Comparison of ENCODE assay signal across 1 cellular context in genomic region chr12:6952121-6952859, GRCh38.
TF ChIP-seq lines count a peak whose summit lies in the region.

No MANE protein-coding gene starts in this region.

TF ChIP-seq in SK-N-SH treated with all-trans-retinoic acid at 6 μM for 48 hours, 23 proteins besides CTCF, POLR2A, EP300 and RAD21 (continued from another document):
- TF ChIP-seq, protein P1, sequence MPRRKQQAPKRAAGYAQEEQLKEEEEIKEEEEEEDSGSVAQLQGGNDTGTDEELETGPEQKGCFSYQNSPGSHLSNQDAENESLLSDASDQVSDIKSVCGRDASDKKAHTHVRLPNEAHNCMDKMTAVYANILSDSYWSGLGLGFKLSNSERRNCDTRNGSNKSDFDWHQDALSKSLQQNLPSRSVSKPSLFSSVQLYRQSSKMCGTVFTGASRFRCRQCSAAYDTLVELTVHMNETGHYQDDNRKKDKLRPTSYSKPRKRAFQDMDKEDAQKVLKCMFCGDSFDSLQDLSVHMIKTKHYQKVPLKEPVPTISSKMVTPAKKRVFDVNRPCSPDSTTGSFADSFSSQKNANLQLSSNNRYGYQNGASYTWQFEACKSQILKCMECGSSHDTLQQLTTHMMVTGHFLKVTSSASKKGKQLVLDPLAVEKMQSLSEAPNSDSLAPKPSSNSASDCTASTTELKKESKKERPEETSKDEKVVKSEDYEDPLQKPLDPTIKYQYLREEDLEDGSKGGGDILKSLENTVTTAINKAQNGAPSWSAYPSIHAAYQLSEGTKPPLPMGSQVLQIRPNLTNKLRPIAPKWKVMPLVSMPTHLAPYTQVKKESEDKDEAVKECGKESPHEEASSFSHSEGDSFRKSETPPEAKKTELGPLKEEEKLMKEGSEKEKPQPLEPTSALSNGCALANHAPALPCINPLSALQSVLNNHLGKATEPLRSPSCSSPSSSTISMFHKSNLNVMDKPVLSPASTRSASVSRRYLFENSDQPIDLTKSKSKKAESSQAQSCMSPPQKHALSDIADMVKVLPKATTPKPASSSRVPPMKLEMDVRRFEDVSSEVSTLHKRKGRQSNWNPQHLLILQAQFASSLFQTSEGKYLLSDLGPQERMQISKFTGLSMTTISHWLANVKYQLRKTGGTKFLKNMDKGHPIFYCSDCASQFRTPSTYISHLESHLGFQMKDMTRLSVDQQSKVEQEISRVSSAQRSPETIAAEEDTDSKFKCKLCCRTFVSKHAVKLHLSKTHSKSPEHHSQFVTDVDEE (CRISPR knock-in tag; IDR thresholded peaks at IDR 0.05): no peak
- TF ChIP-seq, protein P2, sequence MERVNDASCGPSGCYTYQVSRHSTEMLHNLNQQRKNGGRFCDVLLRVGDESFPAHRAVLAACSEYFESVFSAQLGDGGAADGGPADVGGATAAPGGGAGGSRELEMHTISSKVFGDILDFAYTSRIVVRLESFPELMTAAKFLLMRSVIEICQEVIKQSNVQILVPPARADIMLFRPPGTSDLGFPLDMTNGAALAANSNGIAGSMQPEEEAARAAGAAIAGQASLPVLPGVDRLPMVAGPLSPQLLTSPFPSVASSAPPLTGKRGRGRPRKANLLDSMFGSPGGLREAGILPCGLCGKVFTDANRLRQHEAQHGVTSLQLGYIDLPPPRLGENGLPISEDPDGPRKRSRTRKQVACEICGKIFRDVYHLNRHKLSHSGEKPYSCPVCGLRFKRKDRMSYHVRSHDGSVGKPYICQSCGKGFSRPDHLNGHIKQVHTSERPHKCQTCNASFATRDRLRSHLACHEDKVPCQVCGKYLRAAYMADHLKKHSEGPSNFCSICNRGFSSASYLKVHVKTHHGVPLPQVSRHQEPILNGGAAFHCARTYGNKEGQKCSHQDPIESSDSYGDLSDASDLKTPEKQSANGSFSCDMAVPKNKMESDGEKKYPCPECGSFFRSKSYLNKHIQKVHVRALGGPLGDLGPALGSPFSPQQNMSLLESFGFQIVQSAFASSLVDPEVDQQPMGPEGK (CRISPR knock-in tag; IDR thresholded peaks at IDR 0.05; ENCODE audit: borderline replicate concordance): no peak
- TF ChIP-seq ZFP30 (CRISPR knock-in tag; IDR thresholded peaks at IDR 0.05) (no peak), ARNTL (CRISPR knock-in tag; IDR thresholded peaks at IDR 0.05; ENCODE audit: borderline replicate concordance, low read depth) (no peak), ZFP3 (CRISPR knock-in tag; IDR thresholded peaks at IDR 0.05) (no peak), ZNF565 (CRISPR knock-in tag; conservative IDR thresholded peaks at IDR 0.05; ENCODE audit: low read depth) (no peak), GLIS3 (CRISPR knock-in tag; IDR thresholded peaks at IDR 0.05) (no peak), ZNF8 (CRISPR knock-in tag; IDR thresholded peaks at IDR 0.05) (no peak), ESRRG (CRISPR knock-in tag; IDR thresholded peaks at IDR 0.05) (no peak), OSR1 (CRISPR knock-in tag; IDR thresholded peaks at IDR 0.05) (no peak), BACH2 (CRISPR knock-in tag; IDR thresholded peaks at IDR 0.05; ENCODE audit: borderline replicate concordance) (no peak)
